ENCODE assay signal across 9 cellular contexts in the genomic region with DNA sequence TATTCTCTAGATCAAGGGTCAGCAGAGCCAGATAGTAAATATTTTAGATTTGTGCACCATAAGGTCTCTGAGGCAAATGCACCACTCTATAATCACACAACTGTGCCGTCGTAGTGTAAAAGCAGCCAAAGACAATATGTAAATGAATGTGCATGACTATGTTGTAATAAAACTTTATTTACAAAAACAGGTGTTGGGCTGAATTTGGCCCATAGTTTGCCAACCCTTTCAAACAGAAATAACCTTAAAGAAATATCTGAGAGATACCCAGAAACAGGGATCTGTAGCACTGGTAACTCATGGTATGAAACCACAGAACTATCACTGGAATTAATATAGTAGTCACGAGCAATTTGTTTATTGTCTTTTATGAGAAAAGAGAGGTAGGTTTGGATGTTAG.
DNase-seq lines count a peak whose midpoint lies in the region; ATAC-seq, FAIRE-seq and TF ChIP-seq lines count a peak whose summit lies in the region.
"Had no signal": no experiment of that assay in that cellular context is flagged by ENCODE, and none has a peak within 500 bp of the region (broad histone marks: within the 10 kb centered on the region; RNA-seq: fewer than 3 reads in every experiment).

No MANE protein-coding gene starts in this region.

- H3K27me3 ChIP-seq in left ventricle myocardium inferior (ENCODE audit: low read depth) (no peaks in the 10 kb centered on the region), right cardiac atrium (ENCODE audit: control insufficient read depth, insufficient read depth) (no peaks in the 10 kb centered on the region), pancreas (no peaks in the 10 kb centered on the region)

- H3K4me1 Mint-ChIP-seq in progenitor cell of endocrine pancreas (ENCODE audit: low read depth) = peaks cover 1% of the 10 kb centered on the region

- DNase-seq in left ventricle myocardium inferior = no peak
- no peak for DNase-seq in right cardiac atrium
- DNase-seq in epithelial cell of prostate (ENCODE audit: low read depth, low spot score) = no peak
- DNase-seq in pancreas = no peak
- DNase-seq in cerebellar cortex (ENCODE audit: low spot score) = no peak
- DNase-seq in kidney glomerular epithelial cell (lab: John Stamatoyannopoulos, UW) = no peak
- no peak for DNase-seq in progenitor cell of endocrine pancreas (ENCODE audit: low spot score, unreplicated experiment)
- DNase-seq: DMS53 had no signal

- H3K27ac ChIP-seq in left ventricle myocardium inferior (replicated peaks) (peak overlapping the region; percentile 69), right cardiac atrium (ENCODE audit: low read length) (no peak overlapping the region), epithelial cell of prostate (peak overlapping the region; percentile 63), pancreas (peak overlapping the region in 1 of 4 donors; percentile 17)

- no peak overlapping the region for H3K27ac Mint-ChIP-seq in progenitor cell of endocrine pancreas

- no peaks in the 10 kb centered on the region for H3K9me3 ChIP-seq in left ventricle myocardium inferior (replicated peaks)
- no peaks in the 10 kb centered on the region for H3K9me3 ChIP-seq in right cardiac atrium (ENCODE audit: control insufficient read depth, low read length)
- H3K9me3 ChIP-seq in pancreas = no peaks in the 10 kb centered on the region

- peak overlapping the region; percentile 27 for H3K4me3 ChIP-seq in left ventricle myocardium inferior
- H3K4me3 ChIP-seq in right cardiac atrium (ENCODE audit: low read length) = no peak overlapping the region
- H3K4me3 ChIP-seq in pancreas = no peak overlapping the region

- no peak for TF ChIP-seq CTCF in left ventricle myocardium inferior (IDR thresholded peaks at IDR 0.05; ENCODE audit: borderline replicate concordance)
- no peak for TF ChIP-seq CTCF in pancreas (IDR thresholded peaks at IDR 0.05)
- TF ChIP-seq CTCF in progenitor cell of endocrine pancreas (IDR thresholded peaks at IDR 0.05; ENCODE audit: unreplicated experiment) = no peak

- 78% methylated on average over 3 of the region's 3 CpGs for WGBS in right cardiac atrium
- WGBS in pancreas, 2 donors = 82% methylated on average over 3 of the region's 3 CpGs

- ATAC-seq in right cardiac atrium (no peak), HG03196 (IDR thresholded peaks at IDR 0.05; ENCODE audit: unreplicated experiment) (peak; percentile 8), pancreas (no peak)

- intact Hi-C loops in left ventricle myocardium inferior (cut with micrococcal nuclease) (no loop called here), right cardiac atrium (cut with DNase I) (no loop called here), pancreas (cut with DNase I) (no loop called here)

- no peaks in the 10 kb centered on the region for H3K27me3 Mint-ChIP-seq in progenitor cell of endocrine pancreas

- H3K4me1 ChIP-seq in left ventricle myocardium inferior (peaks cover 49% of the 10 kb centered on the region), right cardiac atrium (ENCODE audit: control insufficient read depth, insufficient read depth, low read length) (peaks cover 4% of the 10 kb centered on the region), pancreas (no peaks in the 10 kb centered on the region)

- H3K36me3 Mint-ChIP-seq in progenitor cell of endocrine pancreas (ENCODE audit: insufficient read depth) = peaks cover 5% of the 10 kb centered on the region

- no peak for FAIRE-seq in pancreas (lab: Jason Lieb, UNC)

- H3K36me3 ChIP-seq in left ventricle myocardium inferior (no peaks in the 10 kb centered on the region), pancreas (no peaks in the 10 kb centered on the region)

- no peaks in the 10 kb centered on the region for H3K9me3 Mint-ChIP-seq in progenitor cell of endocrine pancreas (ENCODE audit: low read depth)

- no peak overlapping the region for H3K4me3 Mint-ChIP-seq in progenitor cell of endocrine pancreas (ENCODE audit: low read depth)
